In genomic region chr5:97547999-97548797, GRCh38 we compare ENCODE assay signal across 9 cellular contexts.
DNase-seq lines count a peak whose midpoint lies in the region; ATAC-seq, FAIRE-seq and TF ChIP-seq lines count a peak whose summit lies in the region.
"Had no signal": no experiment of that assay in that cellular context is flagged by ENCODE, and none has a peak within 500 bp of the region (broad histone marks: within the 10 kb centered on the region; RNA-seq: fewer than 3 reads in every experiment).

No MANE protein-coding gene starts in this region.

- no peaks in the 10 kb centered on the region for H3K9me3 ChIP-seq in thyroid gland
- H3K9me3 ChIP-seq in HepG2 (ENCODE audit: low read length), result no peaks in the 10 kb centered on the region

- no peak overlapping the region for H3K4me2 ChIP-seq in HepG2 (ENCODE audit: low read depth, low read length)

- TF ChIP-seq RAD21 in HepG2 (CRISPR knock-in tag; IDR thresholded peaks at IDR 0.05), result no peak

- in situ Hi-C loops in ACHN (cut with HindIII; ENCODE audit: low pct_ligation_motif_present, low pct_unique_long_range_greater_than_20kb, low sequenced_read_pairs) (no loop called here), HepG2 (cut with HindIII; ENCODE audit: extremely low pct_ligation_motif_present, low pct_unique_long_range_greater_than_20kb) (loop anchor here (25.0 kb wide), 2 partner anchors 261 to 1289 kb away; no protein-coding TSS in a partner anchor)

- WGBS in thyroid gland, 2 donors, result 85 to 92% methylated on average over 1 of the region's 1 CpG
- WGBS in HepG2 (ENCODE audit: low lambda C conversion rate), result 0% methylated on average over 1 of the region's 1 CpG

- POLR2A ChIA-PET in HepG2 (lab: Yijun Ruan, JAX), result no interaction called here

- H3K4me1 ChIP-seq in thyroid gland (no peaks in the 10 kb centered on the region), HepG2 (ENCODE audit: insufficient read depth, low read length) (no peaks in the 10 kb centered on the region)

- no peak for FAIRE-seq in HepG2 (lab: Jason Lieb, UNC)

- H3K79me2 ChIP-seq in HepG2 (ENCODE audit: insufficient read depth, low read length), result no peaks in the 10 kb centered on the region

- H3K4me3 ChIP-seq in thyroid gland (replicated peaks in 1 of 3) (no peak overlapping the region), HepG2 (replicated peaks in 1 of 3; ENCODE audit: insufficient read depth in 1 of 3, low read depth in 2 of 3, low read length in 3 of 3) (no peak overlapping the region)

- BruUV-seq in HepG2 (replicated peaks; lab: Mats Ljungman, UMichigan), result no TSS peak

- TF ChIP-seq POLR2A in thyroid gland (IDR thresholded peaks at IDR 0.05) (no peak), HepG2 (IDR thresholded peaks at IDR 0.05; ENCODE audit: insufficient read depth in 1 of 2, low read depth in 2 of 2, low read length in 2 of 2) (no peak)

- DNase-seq in fibroblast of peridontal ligament (ENCODE audit: extremely low read depth) (peak; percentile 33), thyroid gland (no peak), ACHN (no peak), HepG2 (ENCODE audit: low spot score) (no peak), iPS-NIHi11 (ENCODE audit: low spot score) (no peak)
- DNase-seq: amniotic stem cell had no signal

- H3K27ac ChIP-seq in thyroid gland (no peak overlapping the region), HepG2 (ENCODE audit: extremely low read length, insufficient read depth, low read length) (no peak overlapping the region)

- CTCF ChIA-PET in HepG2 (lab: Yijun Ruan, JAX; ENCODE audit: low intra/inter-chr PET ratio, low total read pairs), result no interaction called here

- H2AFZ ChIP-seq in HepG2 (ENCODE audit: low read length), result no peak overlapping the region

- no peaks in the 10 kb centered on the region for H4K20me1 ChIP-seq in HepG2 (ENCODE audit: insufficient read depth, low read length)

- TF ChIP-seq CTCF in thyroid gland (IDR thresholded peaks at IDR 0.05) (no peak), HepG2 (CRISPR knock-in tag; IDR thresholded peaks at IDR 0.05) (no peak)

- no peaks in the 10 kb centered on the region for H3K36me3 ChIP-seq in thyroid gland
- H3K36me3 ChIP-seq in HepG2 (replicated peaks in 1 of 2; ENCODE audit: control insufficient read depth in 1 of 2, insufficient read depth in 2 of 2, low read length in 2 of 2), result no peaks in the 10 kb centered on the region

- H3K27me3 ChIP-seq in thyroid gland, result no peaks in the 10 kb centered on the region
- no peaks in the 10 kb centered on the region for H3K27me3 ChIP-seq in HepG2 (ENCODE audit: control insufficient read depth in 1 of 2, insufficient read depth in 2 of 2, low read length in 2 of 2)

- intact Hi-C loops in thyroid gland (cut with DNase I), result no loop called here
- intact Hi-C loops in HepG2 (cut with micrococcal nuclease; ENCODE audit: unreplicated experiment), result no loop called here

- TF ChIP-seq EP300 in HepG2 (IDR thresholded peaks at IDR 0.05; ENCODE audit: low read depth in 2 of 2, low read length in 2 of 2) (no peak), HepG2 (CRISPR knock-in tag; IDR thresholded peaks at IDR 0.05; ENCODE audit: borderline replicate concordance) (no peak)

- H3K9ac ChIP-seq in HepG2 (ENCODE audit: insufficient read depth, low read depth, low read length), result no peak overlapping the region

- ATAC-seq in GM18499 (IDR thresholded peaks at IDR 0.05; ENCODE audit: insufficient read depth, unreplicated experiment) (peak; percentile 75), GM21423 (IDR thresholded peaks at IDR 0.05; ENCODE audit: unreplicated experiment) (peak; percentile 75), HG03442 (IDR thresholded peaks at IDR 0.05; ENCODE audit: unreplicated experiment) (peak; percentile 75), HepG2 (no peak)

TF ChIP-seq in HepG2, 621 proteins besides CTCF, POLR2A, EP300 and RAD21:
- TF ChIP-seq ZNF879 (CRISPR knock-in tag; IDR thresholded peaks at IDR 0.05) (no peak), ZNF816 (CRISPR knock-in tag; IDR thresholded peaks at IDR 0.05; ENCODE audit: borderline replicate concordance) (no peak), ATF7-NPFF (CRISPR knock-in tag; IDR thresholded peaks at IDR 0.05; ENCODE audit: low read depth) (no peak), PRPF4 (IDR thresholded peaks at IDR 0.05; ENCODE audit: low read depth, low read length, poor library complexity, severe bottlenecking) (no peak), ATF4 (CRISPR knock-in tag; IDR thresholded peaks at IDR 0.05) (no peak), ZHX2 (IDR thresholded peaks at IDR 0.05; ENCODE audit: low read depth) (no peak), ZHX2 (CRISPR knock-in tag; IDR thresholded peaks at IDR 0.05; ENCODE audit: borderline replicate concordance) (no peak), ARNT (IDR thresholded peaks at IDR 0.05) (no peak), ZNF430 (CRISPR knock-in tag; IDR thresholded peaks at IDR 0.05) (no peak), HNF4G (IDR thresholded peaks at IDR 0.05; ENCODE audit: borderline replicate concordance, low read depth, low read length) (no peak), HNF4G (CRISPR knock-in tag; IDR thresholded peaks at IDR 0.05; ENCODE audit: borderline replicate concordance, low read depth) (no peak), FOXA3 (CRISPR knock-in tag; IDR thresholded peaks at IDR 0.05) (no peak), POLR2G (IDR thresholded peaks at IDR 0.05; ENCODE audit: low read depth, low read length) (no peak), SOX13 (IDR thresholded peaks at IDR 0.05) (no peak), SOX13 (CRISPR knock-in tag; conservative IDR thresholded peaks at IDR 0.05 in 1 of 2, IDR thresholded peaks at IDR 0.05 in 1 of 2) (no peak)
